9 cellular contexts compared by ENCODE assay signal in genomic region chr1:74731399-74732052, GRCh38. TPM values are rescaled to one million over a fixed set of nuclear protein-coding genes. Genes with fewer than 3 reads are reported as not detected.
DNase-seq lines count a peak whose midpoint lies in the region; ATAC-seq and TF ChIP-seq lines count a peak whose summit lies in the region.
"Had no signal": no experiment of that assay in that cellular context is flagged by ENCODE, and none has a peak within 500 bp of the region (broad histone marks: within the 10 kb centered on the region; RNA-seq: fewer than 3 reads in every experiment).

No MANE protein-coding gene starts in this region.

- H2BK120ac ChIP-seq in mesendoderm (ENCODE audit: low read depth, low read length) = no peak overlapping the region

- H3K79me1 ChIP-seq in mesendoderm (ENCODE audit: low read length) = no peaks in the 10 kb centered on the region

- no peak overlapping the region for H3K18ac ChIP-seq in mesendoderm (ENCODE audit: low read length)

- no peak overlapping the region for H3K56ac ChIP-seq in mesendoderm (ENCODE audit: low read length)

- WGBS in ovary, 3 donors = 65 to 76% (median 69%) methylated on average over 11 of the region's 11 CpGs
- WGBS in mesendoderm (ENCODE audit: extremely low coverage, insufficient coverage, low lambda C conversion rate) = no CpG with 5 or more reads among the region's 11 CpGs

- no peaks in the 10 kb centered on the region for H3K27me3 ChIP-seq in ovary
- H3K27me3 ChIP-seq in mesendoderm (ENCODE audit: insufficient read depth, low read length, poor library complexity) = no peaks in the 10 kb centered on the region

- H3K9me3 Mint-ChIP-seq in activated T-cell treated with anti-CD3 and anti-CD28 coated beads, Interleukin-2, amount 50 U/mL, for 4 hours = peaks cover 5% of the 10 kb centered on the region
- no peaks in the 10 kb centered on the region for H3K9me3 Mint-ChIP-seq in MCF 10A (ENCODE audit: unreplicated experiment)

- TF ChIP-seq EP300 in ovary (IDR thresholded peaks at IDR 0.05) = no peak

- ATAC-seq in activated T-cell treated with anti-CD3 and anti-CD28 coated beads, Interleukin-2, amount 50 U/mL, for 4 hours = no peak
- peak; percentile 36 for ATAC-seq in HG03457 (IDR thresholded peaks at IDR 0.05; ENCODE audit: unreplicated experiment)

- peaks cover 44% of the 10 kb centered on the region for H3K4me1 Mint-ChIP-seq in activated T-cell treated with anti-CD3 and anti-CD28 coated beads, Interleukin-2, amount 50 U/mL, for 4 hours (ENCODE audit: low read depth)
- H3K4me1 Mint-ChIP-seq in MCF 10A (ENCODE audit: insufficient read depth, unreplicated experiment) = peaks cover 21% of the 10 kb centered on the region

- no peak overlapping the region for H2AK5ac ChIP-seq in mesendoderm (ENCODE audit: low read length)

- TF ChIP-seq CTCF in MCF 10A (IDR thresholded peaks at IDR 0.05; ENCODE audit: unreplicated experiment) (no peak), ovary (IDR thresholded peaks at IDR 0.05) (no peak)

- H3K9ac ChIP-seq in mesendoderm (ENCODE audit: low read length) = no peak overlapping the region

- H3K79me2 ChIP-seq in mesendoderm (ENCODE audit: control insufficient read depth, insufficient read depth, low read length) = peaks cover 7% of the 10 kb centered on the region

- POLR2A ChIA-PET in MCF 10A (lab: Yijun Ruan, JAX) = no interaction called here

- no peak overlapping the region for H2BK5ac ChIP-seq in mesendoderm (ENCODE audit: low read length)

- H3K27ac Mint-ChIP-seq in MCF 10A (ENCODE audit: low read depth, unreplicated experiment) = peak overlapping the region; percentile 57

- H3K36me3 ChIP-seq in ovary (no peaks in the 10 kb centered on the region), mesendoderm (ENCODE audit: control insufficient read depth, insufficient read depth, low read length) (no peaks in the 10 kb centered on the region)

- no peak overlapping the region for H3K4ac ChIP-seq in mesendoderm (ENCODE audit: low read depth, low read length)

- intact Hi-C loops in MCF 10A (cut with micrococcal nuclease) (no loop called here), ovary (cut with DNase I) (no loop called here)

- no peak for TF ChIP-seq POLR2A in ovary (IDR thresholded peaks at IDR 0.05)

- H4K5ac ChIP-seq in mesendoderm (ENCODE audit: low read length) = no peak overlapping the region

- peaks cover 11% of the 10 kb centered on the region for H3K4me1 ChIP-seq in ovary (ENCODE audit: insufficient read depth)
- H3K4me1 ChIP-seq in mesendoderm (ENCODE audit: control insufficient read depth, low read depth, low read length) = peaks cover 1% of the 10 kb centered on the region

- H3K9me3 ChIP-seq in ovary = no peaks in the 10 kb centered on the region

- H3K23ac ChIP-seq in mesendoderm (ENCODE audit: low read length) = no peak overlapping the region

- no peak overlapping the region for H4K8ac ChIP-seq in mesendoderm (ENCODE audit: low read depth, low read length)

- H3K36me3 Mint-ChIP-seq in activated T-cell treated with anti-CD3 and anti-CD28 coated beads, Interleukin-2, amount 50 U/mL, for 4 hours (ENCODE audit: insufficient read depth) = peaks cover 21% of the 10 kb centered on the region
- no peaks in the 10 kb centered on the region for H3K36me3 Mint-ChIP-seq in MCF 10A (ENCODE audit: insufficient read depth, unreplicated experiment)

- H2BK15ac ChIP-seq in mesendoderm (replicated peaks; ENCODE audit: low read depth) = no peak overlapping the region

- no TSS peak for BruUV-seq in MCF 10A (replicated peaks; lab: Mats Ljungman, UMichigan)

- H3K27ac ChIP-seq in ovary = no peak overlapping the region
- no peak overlapping the region for H3K27ac ChIP-seq in mesendoderm (ENCODE audit: low read depth, low read length)

- DNase-seq in activated T-cell treated with anti-CD3 and anti-CD28 coated beads, Interleukin-2, amount 50 U/mL, for 4 hours = no peak
- DNase-seq in activated T-cell treated with anti-CD3 and anti-CD28 coated beads, Interleukin-2, amount 50 U/mL, for 1 hour = no peak
- no peak for DNase-seq in MCF 10A (ENCODE audit: unreplicated experiment)
- DNase-seq in ovary = no peak
- DNase-seq in mesendoderm = no peak
- DNase-seq in AML-193 (lab: John Stamatoyannopoulos, UW) = no peak
- DNase-seq in stimulated activated CD4-positive, alpha-beta T cell treated with anti-CD3 and anti-CD28 coated beads, Interleukin-2, amount 100 ng/mL, for 24 hours = no peak

- no peak overlapping the region for H3K4me2 ChIP-seq in mesendoderm (ENCODE audit: low read length)

- no peaks in the 10 kb centered on the region for H3K27me3 Mint-ChIP-seq in activated T-cell treated with anti-CD3 and anti-CD28 coated beads, Interleukin-2, amount 50 U/mL, for 4 hours (ENCODE audit: low read depth)
- H3K27me3 Mint-ChIP-seq in MCF 10A (ENCODE audit: insufficient read depth, unreplicated experiment) = no peaks in the 10 kb centered on the region

- peak overlapping the region; percentile 64 for H3K4me3 Mint-ChIP-seq in activated T-cell treated with anti-CD3 and anti-CD28 coated beads, Interleukin-2, amount 50 U/mL, for 4 hours
- H3K4me3 Mint-ChIP-seq in MCF 10A (ENCODE audit: unreplicated experiment) = peak overlapping the region; percentile 81

- peak overlapping the region; percentile 74 for H3K4me3 ChIP-seq in ovary
- no peak overlapping the region for H3K4me3 ChIP-seq in mesendoderm (ENCODE audit: low read length)

- CTCF ChIA-PET in MCF 10A (lab: Yijun Ruan, JAX) = interaction anchor here (1.2 to 1.5 kb wide), 2 partner anchors 20 to 263 kb away, joined by 3 to 4 read pairs; no protein-coding TSS in a partner anchor

RNA-seq across cellular contexts. Expression of gene CRYZ, which starts 1.3 kb away (rescaled TPM):
- total RNA-seq in activated T-cell treated with anti-CD3 and anti-CD28 coated beads, Interleukin-2, amount 50 U/mL, for 4 hours = 10 to 100 TPM in 1 of 3 donors, 1 to 10 TPM in 2; 6.9 to 12.3 (median 7.9) TPM
- 5.8 and 7.7 TPM in 2 replicates for total RNA-seq in MCF 10A (2022)
- total RNA-seq in ovary = 10 to 100 TPM; 24.9 to 75.8 (median 28.8) TPM
- 10 to 100 TPM; 24.0 to 24.5 TPM for polyA plus RNA-seq in ovary
- polyA plus RNA-seq in mesendoderm (2013, experiment 1 of 2) = 25.2 TPM
- polyA plus RNA-seq in mesendoderm (2013, experiment 2 of 2) = 26.6 TPM

RNA-seq across cellular contexts. Expression of gene TYW3, which starts 1.4 kb away (rescaled TPM):
- 10 to 100 TPM; 36.9 to 57.3 (median 46.9) TPM for total RNA-seq in activated T-cell treated with anti-CD3 and anti-CD28 coated beads, Interleukin-2, amount 50 U/mL, for 4 hours
- total RNA-seq in MCF 10A (2022) = 22.6 and 24.4 TPM in 2 replicates
- 10 to 100 TPM; 11.6 to 30.9 (median 24.9) TPM for total RNA-seq in ovary
- polyA plus RNA-seq in ovary = 10 to 100 TPM; 18.3 to 21.7 TPM
- 53.5 TPM for polyA plus RNA-seq in mesendoderm (2013, experiment 1 of 2)
- 51.6 TPM for polyA plus RNA-seq in mesendoderm (2013, experiment 2 of 2)

RNA-seq across cellular contexts. Expression of gene ERICH3, which starts 57.9 kb away (rescaled TPM):
- total RNA-seq in activated T-cell treated with anti-CD3 and anti-CD28 coated beads, Interleukin-2, amount 50 U/mL, for 4 hours = not detected
- total RNA-seq in MCF 10A (2022) (not detected in 2 replicates), ovary (10 to 100 TPM in 1 of 7 donors, 1 to 10 TPM in 3, under 1 TPM in 3; 0.05 to 10.9 (median 1.1) TPM)
- polyA plus RNA-seq in ovary = under 1 TPM; 0.07 to 0.23 TPM
- not detected for polyA plus RNA-seq in mesendoderm (2013, experiment 1 of 2)
- not detected for polyA plus RNA-seq in mesendoderm (2013, experiment 2 of 2)
- total RNA-seq: subcutaneous adipose tissue had no signal
